ENCODE assay signal across 24 cellular contexts in the genomic region with DNA sequence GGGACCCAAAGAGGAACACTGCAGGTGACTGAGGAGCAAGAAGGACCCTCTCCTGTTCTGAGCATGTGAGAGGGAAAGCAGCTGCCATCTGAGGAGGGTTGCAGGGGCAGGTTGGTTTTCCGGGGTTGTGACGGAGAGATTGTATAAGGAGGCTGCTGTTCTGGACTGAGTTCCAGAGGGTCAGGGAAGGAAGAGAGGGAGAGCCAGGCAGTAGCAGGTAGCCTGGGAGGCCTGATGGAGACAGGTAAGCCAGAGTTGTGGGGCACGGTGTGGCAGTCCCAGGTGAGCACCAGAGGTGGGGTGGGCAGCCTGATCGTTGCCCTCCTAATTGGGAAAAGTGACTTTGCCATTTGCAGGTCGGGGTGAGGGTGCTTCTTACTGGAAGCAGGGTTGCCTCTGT. TPM values are rescaled to one million over a fixed set of nuclear protein-coding genes. Genes with fewer than 3 reads are reported as not detected.
DNase-seq lines count a peak whose midpoint lies in the region; ATAC-seq and TF ChIP-seq lines count a peak whose summit lies in the region.
"Had no signal": no experiment of that assay in that cellular context is flagged by ENCODE, and none has a peak within 500 bp of the region (broad histone marks: within the 10 kb centered on the region; RNA-seq: fewer than 3 reads in every experiment).

No MANE protein-coding gene starts in this region.

- CTCF ChIA-PET in CD4-positive, alpha-beta T cell (lab: Charles Lee): no interaction called here

- no peaks in the 10 kb centered on the region for H3K9me3 Mint-ChIP-seq in CD4-positive, CD25-positive, alpha-beta regulatory T cell
- H3K9me3 Mint-ChIP-seq in CD4-positive, alpha-beta T cell: no peaks in the 10 kb centered on the region
- H3K9me3 Mint-ChIP-seq in activated T-helper 1 cell treated with anti-CD3 and anti-CD28 coated beads, Interleukin-12 subunit alpha, Interleukin-12 subunit beta, Interleukin-2, Interleukin-4 antibody, amounts not matched to agents 30 ng/mL and 10 ng/mL and 1 ng/mL, durations not matched to agents 14 hours and 24 hours and 36 hours: no peaks in the 10 kb centered on the region
- H3K9me3 Mint-ChIP-seq in naive thymus-derived CD8-positive, alpha-beta T cell: no peaks in the 10 kb centered on the region
- H3K9me3 Mint-ChIP-seq in T-helper 2 cell treated with Interferon-gamma antibody and Interleukin-4, amounts not matched to agents 5 μg/mL and 100 μg/mL, for 36 hours: no peaks in the 10 kb centered on the region
- H3K9me3 Mint-ChIP-seq: activated T-helper 2 cell treated with anti-CD3 and anti-CD28 coated beads, Interferon-gamma antibody, Interleukin-2, Interleukin-4, amounts not matched to agents 10 μg/mL and 5 μg/mL and 100 μg/mL, durations not matched to agents 14 hours and 24 hours and 36 hours; CD14-positive monocyte; effector memory CD8-positive, alpha-beta T cell; immature natural killer cell had no signal

- H3K9me3 ChIP-seq in CD4-positive, CD25-positive, alpha-beta regulatory T cell (ENCODE audit: control insufficient read depth in 2 of 2, low read length in 2 of 2): no peaks in the 10 kb centered on the region
- no peaks in the 10 kb centered on the region for H3K9me3 ChIP-seq in CD4-positive, alpha-beta T cell (ENCODE audit: control insufficient read depth, low read length)
- no peaks in the 10 kb centered on the region for H3K9me3 ChIP-seq in uterus
- H3K9me3 ChIP-seq: body of pancreas, Peyer's patch, SJCRH30, thoracic aorta had no signal

- no peak overlapping the region for H3K4me3 Mint-ChIP-seq in CD4-positive, CD25-positive, alpha-beta regulatory T cell
- H3K4me3 Mint-ChIP-seq in CD4-positive, alpha-beta T cell: no peak overlapping the region
- no peak overlapping the region for H3K4me3 Mint-ChIP-seq in activated T-helper 1 cell treated with anti-CD3 and anti-CD28 coated beads, Interleukin-12 subunit alpha, Interleukin-12 subunit beta, Interleukin-2, Interleukin-4 antibody, amounts not matched to agents 30 ng/mL and 10 ng/mL and 1 ng/mL, durations not matched to agents 14 hours and 24 hours and 36 hours
- no peak overlapping the region for H3K4me3 Mint-ChIP-seq in naive thymus-derived CD8-positive, alpha-beta T cell
- no peak overlapping the region for H3K4me3 Mint-ChIP-seq in T-helper 2 cell treated with Interferon-gamma antibody and Interleukin-4, amounts not matched to agents 5 μg/mL and 100 μg/mL, for 36 hours
- H3K4me3 Mint-ChIP-seq: CD14-positive monocyte; effector memory CD8-positive, alpha-beta T cell; immature natural killer cell had no signal

- H3K4me1 ChIP-seq in CD4-positive, CD25-positive, alpha-beta regulatory T cell (ENCODE audit: control insufficient read depth, insufficient read depth, low read length, poor library complexity, severe bottlenecking): no peaks in the 10 kb centered on the region
- no peaks in the 10 kb centered on the region for H3K4me1 ChIP-seq in uterus
- H3K4me1 ChIP-seq: body of pancreas, Peyer's patch, SJCRH30 had no signal

- peaks cover 53% of the 10 kb centered on the region for H3K36me3 Mint-ChIP-seq in CD4-positive, CD25-positive, alpha-beta regulatory T cell
- H3K36me3 Mint-ChIP-seq in CD4-positive, alpha-beta T cell (ENCODE audit: low read depth): peaks cover 98% of the 10 kb centered on the region
- H3K36me3 Mint-ChIP-seq in activated T-helper 1 cell treated with anti-CD3 and anti-CD28 coated beads, Interleukin-12 subunit alpha, Interleukin-12 subunit beta, Interleukin-2, Interleukin-4 antibody, amounts not matched to agents 30 ng/mL and 10 ng/mL and 1 ng/mL, durations not matched to agents 14 hours and 24 hours and 36 hours (ENCODE audit: low read depth): peaks cover 78% of the 10 kb centered on the region
- H3K36me3 Mint-ChIP-seq in naive thymus-derived CD8-positive, alpha-beta T cell: peaks cover 0 to 95% (median 18%) of the 10 kb centered on the region in 3 donors
- peaks cover 79% of the 10 kb centered on the region for H3K36me3 Mint-ChIP-seq in T-helper 2 cell treated with Interferon-gamma antibody and Interleukin-4, amounts not matched to agents 5 μg/mL and 100 μg/mL, for 36 hours (ENCODE audit: low read depth)

- POLR2A ChIA-PET in CD4-positive, alpha-beta T cell (lab: Charles Lee): no interaction called here
- POLR2A ChIA-PET in naive thymus-derived CD8-positive, alpha-beta T cell (lab: Charles Lee): interaction anchor here (1.4 kb wide), 1 partner anchor 10 kb away, joined by 6 read pairs; the partner anchor contains the start of genes ATPSCKMT and CCT5

- TF ChIP-seq CTCF in CD4-positive, alpha-beta T cell (IDR thresholded peaks at IDR 0.05): no peak
- no peak for TF ChIP-seq CTCF in uterus (IDR thresholded peaks at IDR 0.05)

- H3K27me3 Mint-ChIP-seq in CD4-positive, CD25-positive, alpha-beta regulatory T cell: no peaks in the 10 kb centered on the region
- H3K27me3 Mint-ChIP-seq in CD4-positive, alpha-beta T cell: no peaks in the 10 kb centered on the region
- no peaks in the 10 kb centered on the region for H3K27me3 Mint-ChIP-seq in activated T-helper 1 cell treated with anti-CD3 and anti-CD28 coated beads, Interleukin-12 subunit alpha, Interleukin-12 subunit beta, Interleukin-2, Interleukin-4 antibody, amounts not matched to agents 30 ng/mL and 10 ng/mL and 1 ng/mL, durations not matched to agents 14 hours and 24 hours and 36 hours (ENCODE audit: insufficient read depth)
- no peaks in the 10 kb centered on the region for H3K27me3 Mint-ChIP-seq in naive thymus-derived CD8-positive, alpha-beta T cell
- no peaks in the 10 kb centered on the region for H3K27me3 Mint-ChIP-seq in T-helper 2 cell treated with Interferon-gamma antibody and Interleukin-4, amounts not matched to agents 5 μg/mL and 100 μg/mL, for 36 hours (ENCODE audit: low read depth)
- H3K27me3 Mint-ChIP-seq: effector memory CD8-positive, alpha-beta T cell had no signal

- DNase-seq in CD4-positive, CD25-positive, alpha-beta regulatory T cell: no peak
- no peak for DNase-seq in CD4-positive, alpha-beta T cell
- DNase-seq in activated T-helper 1 cell treated with anti-CD3 and anti-CD28 coated beads, Interleukin-12 subunit alpha, Interleukin-12 subunit beta, Interleukin-2, Interleukin-4 antibody, amounts not matched to agents 30 ng/mL and 10 ng/mL and 1 ng/mL, durations not matched to agents 14 hours and 24 hours and 36 hours (ENCODE audit: low spot score): no peak
- no peak for DNase-seq in naive thymus-derived CD8-positive, alpha-beta T cell
- no peak for DNase-seq in uterus
- DNase-seq in T-helper 2 cell treated with Interferon-gamma antibody and Interleukin-4, amounts not matched to agents 5 μg/mL and 100 μg/mL, for 36 hours (ENCODE audit: low spot score): no peak
- DNase-seq: body of pancreas; DMS 273 treated with DMSO at 0.1 percent for 48 hours; effector memory CD8-positive, alpha-beta T cell; hippocampal formation; immature natural killer cell; mesenchymal stem cell; NCI-H510A treated with DMSO at 0.1 percent for 48 hours; Peyer's patch; retina; SJCRH30 had no signal

- H3K36me3 ChIP-seq in CD4-positive, CD25-positive, alpha-beta regulatory T cell (ENCODE audit: control insufficient read depth, insufficient read depth, low read length): peaks cover 99% of the 10 kb centered on the region
- H3K36me3 ChIP-seq in uterus: no peaks in the 10 kb centered on the region

- no peaks in the 10 kb centered on the region for H3K27me3 ChIP-seq in CD4-positive, CD25-positive, alpha-beta regulatory T cell (ENCODE audit: control insufficient read depth, insufficient read depth, low read length)
- H3K27me3 ChIP-seq in CD4-positive, alpha-beta T cell (ENCODE audit: control insufficient read depth, insufficient read depth, low read length): no peaks in the 10 kb centered on the region
- no peaks in the 10 kb centered on the region for H3K27me3 ChIP-seq in uterus
- H3K27me3 ChIP-seq: body of pancreas, Peyer's patch, SJCRH30 had no signal

- H3K27ac Mint-ChIP-seq in CD4-positive, CD25-positive, alpha-beta regulatory T cell: peak overlapping the region in 2 of 3 donors; percentile 77 to 80
- peak overlapping the region; percentile 33 for H3K27ac Mint-ChIP-seq in CD4-positive, alpha-beta T cell
- peak overlapping the region; percentile 15 for H3K27ac Mint-ChIP-seq in activated T-helper 1 cell treated with anti-CD3 and anti-CD28 coated beads, Interleukin-12 subunit alpha, Interleukin-12 subunit beta, Interleukin-2, Interleukin-4 antibody, amounts not matched to agents 30 ng/mL and 10 ng/mL and 1 ng/mL, durations not matched to agents 14 hours and 24 hours and 36 hours
- H3K27ac Mint-ChIP-seq in naive thymus-derived CD8-positive, alpha-beta T cell: peak overlapping the region in 8 of 10 donors; percentile 16 to 91 (median 67)
- H3K27ac Mint-ChIP-seq in T-helper 2 cell treated with Interferon-gamma antibody and Interleukin-4, amounts not matched to agents 5 μg/mL and 100 μg/mL, for 36 hours: no peak overlapping the region
- H3K27ac Mint-ChIP-seq: activated T-helper 2 cell treated with anti-CD3 and anti-CD28 coated beads, Interferon-gamma antibody, Interleukin-2, Interleukin-4, amounts not matched to agents 10 μg/mL and 5 μg/mL and 100 μg/mL, durations not matched to agents 14 hours and 24 hours and 36 hours had no signal

- no peak for ATAC-seq in CD4-positive, CD25-positive, alpha-beta regulatory T cell (ENCODE audit: low read depth in 2 of 2)
- ATAC-seq in CD4-positive, alpha-beta T cell (ENCODE audit: poor library complexity): no peak
- ATAC-seq in naive thymus-derived CD8-positive, alpha-beta T cell: no peak
- no peak for ATAC-seq in GM21423 (IDR thresholded peaks at IDR 0.05; ENCODE audit: unreplicated experiment)
- ATAC-seq: activated CD4-positive, CD25-positive, alpha-beta regulatory T cell treated with anti-CD3 and anti-CD28 coated beads, Interleukin-2, amount 50 U/mL, for 24 hours; body of pancreas; effector memory CD8-positive, alpha-beta T cell; esophagus mucosa; left lobe of liver had no signal

- no peak overlapping the region for H3K4me3 ChIP-seq in CD4-positive, CD25-positive, alpha-beta regulatory T cell (ENCODE audit: low read depth, low read length)
- H3K4me3 ChIP-seq in uterus: no peak overlapping the region
- H3K4me3 ChIP-seq: body of pancreas, Peyer's patch, SJCRH30, thoracic aorta had no signal

- peaks cover 0 to 14% (median 5%) of the 10 kb centered on the region in 4 donors for H3K4me1 Mint-ChIP-seq in CD4-positive, CD25-positive, alpha-beta regulatory T cell
- peaks cover 11% of the 10 kb centered on the region for H3K4me1 Mint-ChIP-seq in CD4-positive, alpha-beta T cell (ENCODE audit: low read depth)
- H3K4me1 Mint-ChIP-seq in activated T-helper 1 cell treated with anti-CD3 and anti-CD28 coated beads, Interleukin-12 subunit alpha, Interleukin-12 subunit beta, Interleukin-2, Interleukin-4 antibody, amounts not matched to agents 30 ng/mL and 10 ng/mL and 1 ng/mL, durations not matched to agents 14 hours and 24 hours and 36 hours (ENCODE audit: low read depth): peaks cover 15% of the 10 kb centered on the region
- H3K4me1 Mint-ChIP-seq in naive thymus-derived CD8-positive, alpha-beta T cell: peaks cover 6 to 17% (median 12%) of the 10 kb centered on the region in 4 donors
- H3K4me1 Mint-ChIP-seq in T-helper 2 cell treated with Interferon-gamma antibody and Interleukin-4, amounts not matched to agents 5 μg/mL and 100 μg/mL, for 36 hours (ENCODE audit: low read depth): peaks cover 12% of the 10 kb centered on the region

- no peak overlapping the region for H3K27ac ChIP-seq in CD4-positive, CD25-positive, alpha-beta regulatory T cell (ENCODE audit: insufficient read depth, low read length, poor library complexity, severe bottlenecking)
- no peak overlapping the region for H3K27ac ChIP-seq in CD4-positive, alpha-beta T cell (ENCODE audit: low read depth, low read length)
- no peak overlapping the region for H3K27ac ChIP-seq in uterus
- H3K27ac ChIP-seq: body of pancreas, KMS-11, Peyer's patch, SJCRH30, thoracic aorta had no signal

- no peak for TF ChIP-seq POLR2A in uterus (IDR thresholded peaks at IDR 0.05)

- intact Hi-C loops in CD4-positive, alpha-beta T cell (cut with DNase I, micrococcal nuclease): no loop called here
- intact Hi-C loops in activated T-helper 1 cell treated with anti-CD3 and anti-CD28 coated beads, Interleukin-12 subunit alpha, Interleukin-12 subunit beta, Interleukin-2, Interleukin-4 antibody, amounts not matched to agents 30 ng/mL and 10 ng/mL and 1 ng/mL, durations not matched to agents 14 hours and 24 hours and 36 hours (cut with micrococcal nuclease): loop anchor here (10.0 kb wide), 1 partner anchor 1805 kb away; no protein-coding TSS in a partner anchor
- intact Hi-C loops in uterus (cut with DNase I; ENCODE audit: low total_unique reads): no loop called here

RNA-seq across cellular contexts. Expression of gene CCT5, which starts 9.8 kb away (rescaled TPM):
- 65.1 TPM for total RNA-seq in CD4-positive, CD25-positive, alpha-beta regulatory T cell
- polyA plus RNA-seq in CD4-positive, CD25-positive, alpha-beta regulatory T cell: 100 to 1,000 TPM; 187 to 212 (median 208) TPM
- 10 to 100 TPM; 27.4 to 32.0 TPM for total RNA-seq in CD4-positive, alpha-beta T cell
- 511 and 512 TPM in 2 replicates for total RNA-seq in activated T-helper 1 cell treated with anti-CD3 and anti-CD28 coated beads, Interleukin-12 subunit alpha, Interleukin-12 subunit beta, Interleukin-2, Interleukin-4 antibody, amounts not matched to agents 30 ng/mL and 10 ng/mL and 1 ng/mL, durations not matched to agents 14 hours and 24 hours and 36 hours
- total RNA-seq in naive thymus-derived CD8-positive, alpha-beta T cell: 100 to 1,000 TPM; 103 to 116 TPM
- 100 to 1,000 TPM; 195 to 216 (median 196) TPM for polyA plus RNA-seq in naive thymus-derived CD8-positive, alpha-beta T cell
- total RNA-seq in uterus: 100 to 1,000 TPM in 1 of 4 donors, 10 to 100 TPM in 3; 57.6 to 251 (median 81.2) TPM

RNA-seq across cellular contexts. Expression of gene ATPSCKMT, which starts 10.2 kb away (rescaled TPM):
- 6.3 TPM for total RNA-seq in CD4-positive, CD25-positive, alpha-beta regulatory T cell
- 10 to 100 TPM in 3 of 4 donors, 1 to 10 TPM in 1; 8.6 to 12.9 (median 11.9) TPM for polyA plus RNA-seq in CD4-positive, CD25-positive, alpha-beta regulatory T cell
- 1 to 10 TPM; 2.6 to 3.2 TPM for total RNA-seq in CD4-positive, alpha-beta T cell
- 25.1 and 30.4 TPM in 2 replicates for total RNA-seq in activated T-helper 1 cell treated with anti-CD3 and anti-CD28 coated beads, Interleukin-12 subunit alpha, Interleukin-12 subunit beta, Interleukin-2, Interleukin-4 antibody, amounts not matched to agents 30 ng/mL and 10 ng/mL and 1 ng/mL, durations not matched to agents 14 hours and 24 hours and 36 hours
- 10 to 100 TPM; 16.8 to 20.7 TPM for total RNA-seq in naive thymus-derived CD8-positive, alpha-beta T cell
- 10 to 100 TPM; 10.1 to 18.3 (median 14.3) TPM for polyA plus RNA-seq in naive thymus-derived CD8-positive, alpha-beta T cell
- 10 to 100 TPM in 3 of 4 donors, 1 to 10 TPM in 1; 4.1 to 62.4 (median 21.9) TPM for total RNA-seq in uterus

RNA-seq across cellular contexts. Expression of gene CMBL, which starts 47.8 kb away (rescaled TPM):
- total RNA-seq in CD4-positive, CD25-positive, alpha-beta regulatory T cell: 0.59 TPM
- polyA plus RNA-seq in CD4-positive, CD25-positive, alpha-beta regulatory T cell: under 1 TPM in 2 of 4 donors, not detected in 2; 0.13 to 0.33 TPM
- total RNA-seq in CD4-positive, alpha-beta T cell: under 1 TPM in 1 of 2 experiments, not detected in 1; 0.36 TPM
- total RNA-seq in activated T-helper 1 cell treated with anti-CD3 and anti-CD28 coated beads, Interleukin-12 subunit alpha, Interleukin-12 subunit beta, Interleukin-2, Interleukin-4 antibody, amounts not matched to agents 30 ng/mL and 10 ng/mL and 1 ng/mL, durations not matched to agents 14 hours and 24 hours and 36 hours: 0.20 and 0.29 TPM in 2 replicates
- total RNA-seq in naive thymus-derived CD8-positive, alpha-beta T cell: under 1 TPM; 0.36 to 0.69 TPM
- polyA plus RNA-seq in naive thymus-derived CD8-positive, alpha-beta T cell: under 1 TPM; 0.35 to 0.65 (median 0.51) TPM
- 10 to 100 TPM in 2 of 4 donors, 1 to 10 TPM in 2; 1.5 to 20.3 (median 9.1) TPM for total RNA-seq in uterus
- total RNA-seq: SJCRH30 had no signal
